In the genomic region with DNA sequence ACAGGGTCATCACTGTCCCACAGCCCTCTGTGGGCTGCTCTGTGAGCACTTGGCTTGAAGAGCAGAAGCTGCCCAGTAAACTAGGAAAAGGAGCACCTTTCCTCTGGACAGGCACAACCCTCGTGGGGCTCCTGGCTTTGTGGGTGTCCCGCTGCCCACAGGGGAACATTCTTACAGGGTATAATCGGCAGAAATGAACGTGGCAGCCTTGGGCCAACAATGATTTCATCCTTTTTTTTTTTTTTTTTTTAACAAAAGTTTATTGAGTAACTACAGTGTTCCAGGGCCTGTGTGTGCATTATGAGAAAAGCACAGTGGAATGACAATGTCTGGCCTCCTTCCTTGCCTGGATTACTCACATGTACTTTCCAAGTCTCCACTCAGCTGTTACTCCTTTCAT, we compare ENCODE assay signal across 10 cellular contexts.
DNase-seq lines count a peak whose midpoint lies in the region; ATAC-seq and TF ChIP-seq lines count a peak whose summit lies in the region.
"Had no signal": no experiment of that assay in that cellular context is flagged by ENCODE, and none has a peak within 500 bp of the region (broad histone marks: within the 10 kb centered on the region; RNA-seq: fewer than 3 reads in every experiment).

No MANE protein-coding gene starts in this region.

- H3K9me3 ChIP-seq in adrenal gland (replicated peaks in 1 of 3) (no peaks in the 10 kb centered on the region), gastroesophageal sphincter (no peaks in the 10 kb centered on the region), tibial artery (no peaks in the 10 kb centered on the region)

- no peak for TF ChIP-seq EP300 in gastroesophageal sphincter (IDR thresholded peaks at IDR 0.05)

- H3K27ac ChIP-seq in adrenal gland (peak overlapping the region; percentile 10 to 88 (median 65)), gastroesophageal sphincter (peak overlapping the region in 1 of 4 donors; percentile 16), tibial artery (peak overlapping the region; percentile 6 to 76)

- TF ChIP-seq POLR2A in adrenal gland (IDR thresholded peaks at IDR 0.05) = no peak
- TF ChIP-seq POLR2A in gastroesophageal sphincter (IDR thresholded peaks at IDR 0.05) = no peak

- WGBS in adrenal gland, 4 donors = 41 to 56% (median 51%) methylated on average over 4 of the region's 4 CpGs
- 17 to 55% methylated on average over 4 of the region's 4 CpGs for WGBS in gastroesophageal sphincter (ENCODE audit: low coverage in 1 of 2), 2 donors

- CTCF ChIA-PET in HEK293T (lab: Yijun Ruan, JAX) = interaction anchor here (0.6 kb wide), 1 partner anchor 150 kb away, joined by 3 read pairs; no protein-coding TSS in a partner anchor

- no peak overlapping the region for H3K4me3 ChIP-seq in adrenal gland
- no peak overlapping the region for H3K4me3 ChIP-seq in gastroesophageal sphincter
- H3K4me3 ChIP-seq in tibial artery = no peak overlapping the region

- H3K27me3 ChIP-seq in adrenal gland (no peaks in the 10 kb centered on the region), gastroesophageal sphincter (no peaks in the 10 kb centered on the region), tibial artery (no peaks in the 10 kb centered on the region)

- H3K36me3 ChIP-seq in adrenal gland (replicated peaks in 1 of 2) = no peaks in the 10 kb centered on the region
- H3K36me3 ChIP-seq in gastroesophageal sphincter = no peaks in the 10 kb centered on the region
- no peaks in the 10 kb centered on the region for H3K36me3 ChIP-seq in tibial artery

- DNase-seq in HEK293T (ENCODE audit: extremely low spot score) (no peak), adrenal gland (peak in 6 of 7 donors; percentile 18 to 48 (median 42)), tibial artery (no peak)
- no peak for DNase-seq in activated CD8-positive, alpha-beta memory T cell treated with anti-CD3 and anti-CD28 coated beads for 24 hours
- DNase-seq in central memory CD4-positive, alpha-beta T cell = no peak
- DNase-seq: activated T-cell treated with anti-CD3 and anti-CD28 coated beads, Interleukin-2, amount 50 U/mL, for 1 hour; cortex of kidney; NCI-H1092 treated with DMSO at 0.1 percent for 48 hours had no signal

- ATAC-seq in gastroesophageal sphincter (peak; percentile 72), HG02870 (IDR thresholded peaks at IDR 0.05; ENCODE audit: unreplicated experiment) (no peak)

- POLR2A ChIA-PET in HEK293T (lab: Yijun Ruan, JAX) = no interaction called here

- intact Hi-C loops in adrenal gland (cut with DNase I) = no loop called here
- intact Hi-C loops in tibial artery (cut with DNase I; ENCODE audit: low total_unique reads) = loop anchor here (10.0 kb wide), 2 partner anchors 60 to 180 kb away; no protein-coding TSS in a partner anchor

- H3K4me1 ChIP-seq in adrenal gland (replicated peaks in 1 of 2) (peaks cover 47 to 75% of the 10 kb centered on the region in 2 donors), gastroesophageal sphincter (peaks cover 15 to 86% (median 16%) of the 10 kb centered on the region in 3 donors), tibial artery (peaks cover 0 to 100% (median 32%) of the 10 kb centered on the region in 4 donors)

- no peak for TF ChIP-seq CTCF in adrenal gland (IDR thresholded peaks at IDR 0.05)
- TF ChIP-seq CTCF in gastroesophageal sphincter (IDR thresholded peaks at IDR 0.05) = no peak
- TF ChIP-seq CTCF in tibial artery (IDR thresholded peaks at IDR 0.05) = no peak

TF ChIP-seq in HEK293T, 16 proteins besides CTCF, POLR2A, EP300 and RAD21:
- TF ChIP-seq ZNF384 (IDR thresholded peaks at IDR 0.05) = 0 out of 2 replicates have a peak, but pooled peaks have one; percentile 35
- TF ChIP-seq FOXA1 (IDR thresholded peaks at IDR 0.05) = no peak
TF ChIP-seq in HEK293T: peak in this region for 1.

Comparison
In these comparisons a context has a peak if more than half of its experiments do, and no peak if none do; other contexts are left out.
1. DNase-seq: peak in adrenal gland (6 of 7); none in HEK293T (single experiment), tibial artery (0 of 2), activated CD8-positive, alpha-beta memory T cell treated with anti-CD3 and anti-CD28 coated beads for 24 hours (single experiment) and central memory CD4-positive, alpha-beta T cell (single experiment).